ENCODE assay signal across 18 cellular contexts in genomic region chr4:152448038-152448437, GRCh38.
"Had no signal": no experiment of that assay in that cellular context is flagged by ENCODE, and none has a peak within 500 bp of the region (broad histone marks: within the 10 kb centered on the region; RNA-seq: fewer than 3 reads in every experiment).

No MANE protein-coding gene starts in this region.

- H3K36me3 ChIP-seq: adrenal gland, breast epithelium, gastroesophageal sphincter, heart left ventricle had no signal

- H3K27ac ChIP-seq: adrenal gland, breast epithelium, gastroesophageal sphincter, heart left ventricle, VCaP had no signal

- H3K4me3 ChIP-seq: adrenal gland, breast epithelium, gastroesophageal sphincter, heart left ventricle had no signal

- DNase-seq: activated CD4-positive, alpha-beta T cell treated with anti-CD3 and anti-CD28 coated beads, Interleukin-2, amount 50 U/mL, for 48 hours; activated gamma-delta T cell; cortex of kidney; heart left ventricle; immature natural killer cell; left cardiac atrium; nephron progenitor cell; stimulated activated CD4-positive, alpha-beta T cell treated with anti-CD3 and anti-CD28 coated beads, Interleukin-12 subunit alpha, Interleukin-12 subunit beta, amount 100 ng/mL, for 4 hours; stimulated activated CD4-positive, alpha-beta T cell treated with anti-CD3 and anti-CD28 coated beads, Interleukin-1b, Interleukin-23, amount 100 ng/mL, for 48 hours; stimulated activated CD8-positive, alpha-beta memory T cell treated with anti-CD3 and anti-CD28 coated beads, Interleukin-4, amount 100 ng/mL, for 48 hours; stimulated activated naive CD4-positive, alpha-beta T cell had no signal

- H3K4me1 ChIP-seq: breast epithelium, gastroesophageal sphincter had no signal

- ATAC-seq: activated naive CD4-positive, alpha-beta T cell treated with anti-CD3 and anti-CD28 coated beads, Interleukin-2, amount 50 U/mL, for 72 hours; gastroesophageal sphincter; heart left ventricle; left cardiac atrium had no signal

- H3K27me3 ChIP-seq: adrenal gland, breast epithelium, gastroesophageal sphincter, heart left ventricle had no signal

- H3K9me3 ChIP-seq: adrenal gland, breast epithelium, gastroesophageal sphincter, heart left ventricle had no signal

- FAIRE-seq: astrocyte, urothelium cell line had no signal
